In the genomic region with DNA sequence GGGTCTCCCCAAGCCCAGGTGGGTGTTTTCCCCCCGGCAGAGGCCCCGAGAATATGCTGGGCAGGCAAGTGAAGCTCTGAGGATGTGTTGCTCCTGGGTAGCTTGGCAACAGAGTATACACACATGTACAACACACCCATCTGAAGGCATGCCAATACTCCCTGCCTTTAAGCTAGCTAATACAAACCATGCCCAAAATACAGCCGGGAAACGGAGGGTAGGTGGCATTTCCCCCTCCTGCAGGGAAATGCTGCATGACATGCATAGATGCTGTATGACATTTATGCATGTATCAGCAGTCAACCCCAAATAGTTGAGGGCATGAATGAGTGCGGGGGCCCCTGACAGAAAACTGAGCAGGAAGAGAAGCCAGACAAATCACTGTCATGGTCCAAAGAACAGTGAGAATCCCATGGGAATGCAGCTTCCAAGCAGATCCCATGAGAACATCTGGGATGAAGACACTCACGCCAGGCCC, we compare ENCODE assay signal across 18 cellular contexts.
DNase-seq lines count a peak whose midpoint lies in the region; ATAC-seq and TF ChIP-seq lines count a peak whose summit lies in the region.
"Had no signal": no experiment of that assay in that cellular context is flagged by ENCODE, and none has a peak within 500 bp of the region (broad histone marks: within the 10 kb centered on the region; RNA-seq: fewer than 3 reads in every experiment).

No MANE protein-coding gene starts in this region.

- H3K27ac ChIP-seq in thoracic aorta, result peak overlapping the region in 1 of 2 donors; percentile 16

- H3K4me1 ChIP-seq in mucosa of descending colon (ENCODE audit: low read depth), result peaks cover 5% of the 10 kb centered on the region
- H3K4me1 ChIP-seq in thoracic aorta (ENCODE audit: control insufficient read depth in 1 of 2, low read depth in 2 of 2), result peaks cover 5 to 36% of the 10 kb centered on the region in 2 donors

- H3K9me3 ChIP-seq in mucosa of descending colon (no peaks in the 10 kb centered on the region), thoracic aorta (no peaks in the 10 kb centered on the region)

- ATAC-seq in mucosa of descending colon, result peak; percentile 31
- peak; percentile 23 for ATAC-seq in thoracic aorta (ENCODE audit: insufficient number of reproducible peaks, low FRiP score, low read depth)
- ATAC-seq: activated CD4-positive, CD25-positive, alpha-beta regulatory T cell treated with anti-CD3 and anti-CD28 coated beads, Interleukin-2, amount 50 U/mL, for 24 hours; stimulated activated naive B cell treated with anti-CD40 and anti-IgM and Interleukin-4, amounts not matched to agents 10 μg/mL and 1 μg/mL and 100 μg/mL, for 72 hours had no signal

- H3K36me3 ChIP-seq in mucosa of descending colon (ENCODE audit: low read depth) (no peaks in the 10 kb centered on the region), thoracic aorta (no peaks in the 10 kb centered on the region)

- in situ Hi-C loops in G401 (cut with HindIII; ENCODE audit: low sequenced_read_pairs), result no loop called here

- DNase-seq in NCI-H226 (peak; percentile 6), fibroblast of the conjunctiva (ENCODE audit: low read depth) (peak; percentile 92), mucosa of descending colon (peak in 2 of 3 donors; percentile 9 to 22), thoracic aorta (ENCODE audit: low spot score) (peak; percentile 33), NCI-H510A (lab: John Stamatoyannopoulos, UW) (no peak), H4 (ENCODE audit: low spot score) (no peak), HuH-7 (ENCODE audit: low spot score) (no peak), G401 (ENCODE audit: low spot score) (no peak)
- DNase-seq: activated T-cell treated with anti-CD3 and anti-CD28 coated beads for 4 hours; CD4-positive, alpha-beta T cell; effector CD8-positive, alpha-beta T cell; GDM1; hippocampal formation; NCI-H1048; NCI-H2227 treated with DMSO at 0.1 percent for 48 hours; stimulated activated CD4-positive, alpha-beta T cell treated with anti-CD3 and anti-CD28 coated beads, Interleukin-4, amount 100 ng/mL, for 4 hours; stimulated activated naive B cell treated with anti-CD40 and anti-IgM and Interleukin-4, amounts not matched to agents 10 μg/mL and 1 μg/mL and 100 μg/mL, for 72 hours had no signal

- H3K4me3 ChIP-seq in mucosa of descending colon (no peak overlapping the region), thoracic aorta (no peak overlapping the region)

- H3K27me3 ChIP-seq in thoracic aorta (replicated peaks; ENCODE audit: insufficient read depth), result no peaks in the 10 kb centered on the region

- intact Hi-C loops in mucosa of descending colon (cut with DNase I, micrococcal nuclease), result no loop called here

- TF ChIP-seq CTCF in mucosa of descending colon (IDR thresholded peaks at IDR 0.05), result no peak
- no peak for TF ChIP-seq CTCF in thoracic aorta (IDR thresholded peaks at IDR 0.05)

Comparison
In these comparisons a context has a peak if more than half of its experiments do, and no peak if none do; other contexts are left out.
1. DNase-seq: peak in NCI-H226 (single experiment), fibroblast of the conjunctiva (single experiment), mucosa of descending colon (2 of 3) and thoracic aorta (single experiment); none in NCI-H510A (single experiment), H4 (single experiment), HuH-7 (single experiment) and G401 (single experiment).